13 cellular contexts compared by ENCODE assay signal in the genomic region with DNA sequence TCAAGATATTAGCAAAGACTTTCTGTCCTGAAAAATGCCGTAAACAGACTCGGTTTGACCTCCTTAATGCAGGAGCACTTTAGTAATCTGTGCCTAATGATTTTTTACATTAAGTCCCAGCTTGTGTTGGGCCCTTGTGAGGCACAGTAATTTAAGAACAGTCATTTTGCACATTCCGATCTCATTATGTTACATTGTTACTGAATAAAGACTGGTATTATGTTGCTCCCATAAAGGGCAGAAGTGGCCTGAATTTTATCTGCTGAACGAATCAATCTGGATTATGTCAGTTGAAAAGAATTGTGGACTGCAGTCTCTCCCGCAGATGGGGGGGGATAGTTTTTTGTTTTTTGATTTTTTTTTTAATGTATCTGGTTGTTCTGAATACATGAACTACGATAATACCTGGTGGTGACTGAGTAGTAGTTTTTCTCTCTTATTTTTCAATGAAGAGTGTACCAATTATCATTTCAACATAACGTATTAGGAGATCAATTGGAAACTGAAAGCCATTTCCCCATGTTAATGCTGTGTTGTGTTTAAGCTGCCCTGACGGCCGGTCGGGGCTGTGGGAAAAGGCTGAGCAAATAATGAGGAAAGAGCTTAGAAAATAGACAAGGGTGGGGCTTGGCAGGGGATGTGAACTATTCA.
A peak's percentile ranks its signal among the peaks of the same experiment; 100 is the strongest.
DNase-seq lines count a peak whose midpoint lies in the region; ATAC-seq and TF ChIP-seq lines count a peak whose summit lies in the region.
"Had no signal": no experiment of that assay in that cellular context is flagged by ENCODE, and none has a peak within 500 bp of the region (broad histone marks: within the 10 kb centered on the region; RNA-seq: fewer than 3 reads in every experiment).

No MANE protein-coding gene starts in this region.

- H3K36me3 Mint-ChIP-seq in neural crest cell (ENCODE audit: low read depth) = no peaks in the 10 kb centered on the region
- H3K36me3 Mint-ChIP-seq in activated naive CD4-positive, alpha-beta T cell treated with anti-CD3 and anti-CD28 coated beads for 36 hours (ENCODE audit: low read depth) = no peaks in the 10 kb centered on the region

- POLR2A ChIA-PET in A673 (lab: Charles Lee; ENCODE audit: low non-redundant PET) = interaction anchor here (0.7 kb wide), 1 partner anchor 721 kb away, joined by 3 read pairs; no protein-coding TSS in a partner anchor

- intact Hi-C loops in A673 (cut with micrococcal nuclease; ENCODE audit: unreplicated experiment) = no loop called here
- intact Hi-C loops in activated naive CD4-positive, alpha-beta T cell treated with anti-CD3 and anti-CD28 coated beads for 36 hours (cut with micrococcal nuclease) = no loop called here

- H3K9me3 Mint-ChIP-seq in neural crest cell = no peaks in the 10 kb centered on the region
- peaks cover 7% of the 10 kb centered on the region for H3K9me3 Mint-ChIP-seq in activated naive CD4-positive, alpha-beta T cell treated with anti-CD3 and anti-CD28 coated beads for 36 hours

- peak overlapping the region; percentile 26 for H3K4me3 ChIP-seq in A673 (ENCODE audit: low read depth, low read length, poor library complexity, severe bottlenecking)
- H3K4me3 ChIP-seq in coronary artery = peak overlapping the region; percentile 10

- CTCF ChIA-PET in A673 (lab: Charles Lee) = no interaction called here
- CTCF ChIA-PET in activated naive CD4-positive, alpha-beta T cell treated with anti-CD3 and anti-CD28 coated beads for 36 hours (lab: Charles Lee) = no interaction called here

- TF ChIP-seq CTCF in A673 (conservative IDR thresholded peaks at IDR 0.05; ENCODE audit: low read depth, low read length) = no peak
- TF ChIP-seq CTCF in coronary artery (IDR thresholded peaks at IDR 0.05) = no peak
- TF ChIP-seq CTCF in neural crest cell (conservative IDR thresholded peaks at IDR 0.05) = no peak

- ATAC-seq in GM19397 (IDR thresholded peaks at IDR 0.05; ENCODE audit: unreplicated experiment) (no peak), esophagus mucosa (no peak)

- H3K27me3 Mint-ChIP-seq in neural crest cell (ENCODE audit: low read depth) = no peaks in the 10 kb centered on the region
- H3K27me3 Mint-ChIP-seq in activated naive CD4-positive, alpha-beta T cell treated with anti-CD3 and anti-CD28 coated beads for 36 hours (ENCODE audit: low read depth) = peaks cover 19% of the 10 kb centered on the region

- H3K27ac Mint-ChIP-seq in neural crest cell (ENCODE audit: unreplicated experiment) = peak overlapping the region; percentile 52
- no peak overlapping the region for H3K27ac Mint-ChIP-seq in activated naive CD4-positive, alpha-beta T cell treated with anti-CD3 and anti-CD28 coated beads for 36 hours

- H3K4me3 Mint-ChIP-seq in neural crest cell = no peak overlapping the region
- no peak overlapping the region for H3K4me3 Mint-ChIP-seq in activated naive CD4-positive, alpha-beta T cell treated with anti-CD3 and anti-CD28 coated beads for 36 hours

- BruUV-seq in A673 (replicated peaks; lab: Mats Ljungman, UMichigan) = no TSS peak

- H3K4me1 ChIP-seq in A673 (ENCODE audit: insufficient read depth, low read length, poor library complexity, severe bottlenecking) = peaks cover 24% of the 10 kb centered on the region
- H3K4me1 ChIP-seq: ascending aorta had no signal

- DNase-seq in A673 (ENCODE audit: low spot score) (peak; percentile 63), NCI-H1105 treated with DMSO at 0.1 percent for 48 hours (lab: John Stamatoyannopoulos, UW) (peak; percentile 41), coronary artery (ENCODE audit: low spot score) (peak; percentile 1), neural crest cell (ENCODE audit: low read depth, low spot score) (no peak)
- no peak for DNase-seq in stimulated activated naive CD4-positive, alpha-beta T cell (lab: John Stamatoyannopoulos, UW)
- no peak for DNase-seq in activated naive CD4-positive, alpha-beta T cell treated with anti-CD3 and anti-CD28 coated beads for 36 hours
- DNase-seq: activated CD4-positive, CD25-positive, alpha-beta regulatory T cell; activated T-cell treated with anti-CD3 and anti-CD28 coated beads, Interleukin-2, amount 50 U/mL, for 1 hour; Right ventricle myocardium superior; spleen had no signal

- H3K27me3 ChIP-seq in A673 (replicated peaks; ENCODE audit: insufficient read depth, low read depth, low read length, poor library complexity) = no peaks in the 10 kb centered on the region
- H3K27me3 ChIP-seq: ascending aorta had no signal

- no peaks in the 10 kb centered on the region for H3K36me3 ChIP-seq in A673 (ENCODE audit: insufficient read depth, low read length, poor library complexity, severe bottlenecking)
- H3K36me3 ChIP-seq: ascending aorta, spleen had no signal

- no peaks in the 10 kb centered on the region for H3K9me3 ChIP-seq in A673 (ENCODE audit: low read depth, low read length, poor library complexity, severe bottlenecking)
- H3K9me3 ChIP-seq: ascending aorta had no signal

- H3K27ac ChIP-seq in A673 (ENCODE audit: low read depth, low read length, poor library complexity, severe bottlenecking) = no peak overlapping the region
- peak overlapping the region in 1 of 2 donors; percentile 7 for H3K27ac ChIP-seq in coronary artery
- H3K27ac ChIP-seq: ascending aorta, spleen had no signal

- H3K4me1 Mint-ChIP-seq in neural crest cell = peaks cover 35% of the 10 kb centered on the region
- no peaks in the 10 kb centered on the region for H3K4me1 Mint-ChIP-seq in activated naive CD4-positive, alpha-beta T cell treated with anti-CD3 and anti-CD28 coated beads for 36 hours (ENCODE audit: low read depth)

Comparison
In these comparisons a context has a peak if more than half of its experiments do, and no peak if none do; other contexts are left out.
1. DNase-seq: peak in A673 (single experiment), NCI-H1105 treated with DMSO at 0.1 percent for 48 hours (single experiment) and coronary artery (single experiment); none in neural crest cell (single experiment), stimulated activated naive CD4-positive, alpha-beta T cell (0 of 6) and activated naive CD4-positive, alpha-beta T cell treated with anti-CD3 and anti-CD28 coated beads for 36 hours (single experiment).